9 cellular contexts compared by ENCODE assay signal in genomic region chr11:859394-860131, GRCh38. TPM values are rescaled to one million over a fixed set of nuclear protein-coding genes. Genes with fewer than 3 reads are reported as not detected.
DNase-seq lines count a peak whose midpoint lies in the region; ATAC-seq and TF ChIP-seq lines count a peak whose summit lies in the region.
"Had no signal": no experiment of that assay in that cellular context is flagged by ENCODE, and none has a peak within 500 bp of the region (broad histone marks: within the 10 kb centered on the region; RNA-seq: fewer than 3 reads in every experiment).

No MANE protein-coding gene starts in this region.

- no peak overlapping the region for H2AFZ ChIP-seq in neural progenitor cell (replicated peaks)

- H3K36me3 ChIP-seq in Panc1 (ENCODE audit: control insufficient read depth, insufficient read depth, low read length) (no peaks in the 10 kb centered on the region), prostate gland (no peaks in the 10 kb centered on the region), neural progenitor cell (no peaks in the 10 kb centered on the region)

- H3K27ac ChIP-seq in Panc1 (ENCODE audit: low read length) (peak overlapping the region; percentile 31; the same call in 1 of the 2 replicates), prostate gland (no peak overlapping the region), neural progenitor cell (no peak overlapping the region)

- no peak for TF ChIP-seq POLR2A in prostate gland (IDR thresholded peaks at IDR 0.05)

- H3K27me3 Mint-ChIP-seq in HFFc6 (ENCODE audit: insufficient read depth) (peaks cover 13% of the 10 kb centered on the region), neural progenitor cell (ENCODE audit: insufficient read depth, low read depth) (peaks cover 2% of the 10 kb centered on the region)
- H3K27me3 Mint-ChIP-seq: IgD-negative memory B cell had no signal

- CTCF ChIA-PET in Panc1 (lab: Charles Lee): no interaction called here

- peak; percentile 8 for ATAC-seq in Panc1
- ATAC-seq in HG02678 (IDR thresholded peaks at IDR 0.05; ENCODE audit: unreplicated experiment): no peak
- ATAC-seq in GM18907 (IDR thresholded peaks at IDR 0.05; ENCODE audit: unreplicated experiment): no peak

- in situ Hi-C loops in Panc1 (cut with HindIII; ENCODE audit: low pct_unique_long_range_greater_than_20kb, low sequenced_read_pairs): no loop called here

- no peak overlapping the region for H3K9ac ChIP-seq in neural progenitor cell

- H3K4me3 Mint-ChIP-seq in HFFc6 (peak overlapping the region; percentile 41; the same call in 1 of the 2 replicates), neural progenitor cell (no peak overlapping the region)
- H3K4me3 Mint-ChIP-seq: IgD-negative memory B cell had no signal

- H3K27ac Mint-ChIP-seq in HFFc6 (peak overlapping the region; percentile 21; the same call in 1 of the 2 replicates), neural progenitor cell (no peak overlapping the region)
- H3K27ac Mint-ChIP-seq: IgD-negative memory B cell had no signal

- POLR2A ChIA-PET in Panc1 (lab: Charles Lee): interaction anchor here (1.3 kb wide), 1 partner anchor 55 kb away, joined by 3 read pairs; no protein-coding TSS in a partner anchor

- H3K4me1 Mint-ChIP-seq in HFFc6 (ENCODE audit: low read depth): peaks cover 6% of the 10 kb centered on the region; the same call in 1 of the 2 replicates
- H3K4me1 Mint-ChIP-seq in neural progenitor cell: peaks cover 18% of the 10 kb centered on the region

- 37% methylated on average over 23 of the region's 31 CpGs for WGBS in prostate gland

- intact Hi-C loops in Panc1 (cut with micrococcal nuclease; ENCODE audit: unreplicated experiment): no loop called here
- intact Hi-C loops in prostate gland (cut with DNase I): no loop called here

- peaks cover 44% of the 10 kb centered on the region for H4K20me1 ChIP-seq in neural progenitor cell (ENCODE audit: low read depth)

- H3K36me3 Mint-ChIP-seq in HFFc6 (ENCODE audit: low read depth): no peaks in the 10 kb centered on the region
- no peaks in the 10 kb centered on the region for H3K36me3 Mint-ChIP-seq in neural progenitor cell
- H3K36me3 Mint-ChIP-seq: IgD-negative memory B cell had no signal

- H3K9me3 Mint-ChIP-seq in HFFc6 (no peaks in the 10 kb centered on the region), neural progenitor cell (no peaks in the 10 kb centered on the region)
- H3K9me3 Mint-ChIP-seq: IgD-negative memory B cell had no signal

- H3K79me2 ChIP-seq in neural progenitor cell (ENCODE audit: low read depth): no peaks in the 10 kb centered on the region

- H3K9me3 ChIP-seq in Panc1 (ENCODE audit: control insufficient read depth, insufficient read depth, low read depth, low read length) (no peaks in the 10 kb centered on the region), prostate gland (no peaks in the 10 kb centered on the region), neural progenitor cell (ENCODE audit: low read depth) (no peaks in the 10 kb centered on the region)

- no TSS peak for BruUV-seq in Panc1 (replicated peaks; lab: Mats Ljungman, UMichigan)

- H3K4me3 ChIP-seq in Panc1 (ENCODE audit: low read depth in 2 of 2, low read length in 2 of 2) (no peak overlapping the region), fibroblast of mammary gland (ENCODE audit: control insufficient read depth, low read depth, low read length) (peak overlapping the region; percentile 10), prostate gland (no peak overlapping the region), neural progenitor cell (no peak overlapping the region)

- peaks cover 12% of the 10 kb centered on the region for H3F3A ChIP-seq in neural progenitor cell (ENCODE audit: low read depth)

- TF ChIP-seq CTCF in HFFc6 (IDR thresholded peaks at IDR 0.05) (no peak), Panc1 (IDR thresholded peaks at IDR 0.05) (no peak), fibroblast of mammary gland (conservative IDR thresholded peaks at IDR 0.05; ENCODE audit: control insufficient read depth, insufficient read depth, low read depth, low read length) (no peak), prostate gland (IDR thresholded peaks at IDR 0.05) (no peak), neural progenitor cell (IDR thresholded peaks at IDR 0.05) (no peak)

- H3K27me3 ChIP-seq in Panc1 (ENCODE audit: control insufficient read depth, insufficient read depth, low read length) (no peaks in the 10 kb centered on the region), prostate gland (replicated peaks; ENCODE audit: insufficient read depth) (no peaks in the 10 kb centered on the region), neural progenitor cell (no peaks in the 10 kb centered on the region)

- no peak overlapping the region for H3K4me2 ChIP-seq in neural progenitor cell

- DNase-seq in HFFc6 (peak; percentile 57), Panc1 (ENCODE audit: low read depth, low spot score) (no peak), fibroblast of mammary gland (ENCODE audit: low read depth) (peak; percentile 90), prostate gland (ENCODE audit: low spot score) (peak; percentile 61), neural progenitor cell (ENCODE audit: low spot score) (no peak), T1000 (lab: John Stamatoyannopoulos, UW) (no peak)

- H3K4me1 ChIP-seq in Panc1 (ENCODE audit: control insufficient read depth, insufficient read depth, low read length) (peaks cover 63% of the 10 kb centered on the region), prostate gland (replicated peaks) (no peaks in the 10 kb centered on the region), neural progenitor cell (peaks cover 28% of the 10 kb centered on the region)

RNA-seq across cellular contexts. Expression of gene TSPAN4, which starts 16.9 kb away (rescaled TPM):
- 100 to 1,000 TPM; 193 to 267 (median 212) TPM for total RNA-seq in HFFc6 (2021; fragmentation: NEBNext Ultra II Directional; extraction: Animal tissue kit (Norgen Biotek cat#: 25700))
- 187 TPM for total RNA-seq in Panc1 (2021; ENCODE audit: unreplicated experiment)
- 257 TPM for polyA plus RNA-seq in Panc1 (2012; ENCODE audit: insufficient read length)
- 10 to 100 TPM; 48.8 to 94.9 TPM for total RNA-seq in prostate gland
- total RNA-seq in neural progenitor cell (ENCODE audit: low replicate concordance): 19.6 and 58.2 TPM in 2 replicates

RNA-seq across cellular contexts. Expression of gene POLR2L, which starts 17.2 kb away (rescaled TPM):
- total RNA-seq in HFFc6 (2021; fragmentation: NEBNext Ultra II Directional; extraction: Animal tissue kit (Norgen Biotek cat#: 25700)): 100 to 1,000 TPM; 439 to 504 (median 478) TPM
- total RNA-seq in Panc1 (2021; ENCODE audit: unreplicated experiment) (673 TPM), prostate gland (10 to 100 TPM; 64.5 to 91.1 TPM), neural progenitor cell (ENCODE audit: low replicate concordance) (12.9 and 27.5 TPM in 2 replicates)
- 2,061 TPM for polyA plus RNA-seq in Panc1 (2012; ENCODE audit: insufficient read length)

RNA-seq across cellular contexts. Expression of gene CD151, which starts 26.8 kb away (rescaled TPM):
- total RNA-seq in HFFc6 (2021; fragmentation: NEBNext Ultra II Directional; extraction: Animal tissue kit (Norgen Biotek cat#: 25700)): 1,000 to 10,000 TPM in 1 of 6 experiments, 100 to 1,000 TPM in 5; 719 to 1,001 (median 755) TPM
- total RNA-seq in Panc1 (2021; ENCODE audit: unreplicated experiment) (680 TPM), prostate gland (100 to 1,000 TPM; 313 to 362 TPM), neural progenitor cell (ENCODE audit: low replicate concordance) (37.4 and 82.2 TPM in 2 replicates)
- polyA plus RNA-seq in Panc1 (2012; ENCODE audit: insufficient read length): 1,015 TPM

RNA-seq across cellular contexts. Expression of gene CRACR2B, which starts 31.8 kb away (rescaled TPM):
- 1 to 10 TPM in 4 of 6 experiments, under 1 TPM in 2; 0.63 to 2.2 (median 1.2) TPM for total RNA-seq in HFFc6 (2021; fragmentation: NEBNext Ultra II Directional; extraction: Animal tissue kit (Norgen Biotek cat#: 25700))
- total RNA-seq in Panc1 (2021; ENCODE audit: unreplicated experiment) (132 TPM), prostate gland (10 to 100 TPM; 23.2 to 83.0 TPM), neural progenitor cell (ENCODE audit: low replicate concordance) (3.9 and 11.6 TPM in 2 replicates)
- polyA plus RNA-seq in Panc1 (2012; ENCODE audit: insufficient read length): 167 TPM

RNA-seq across cellular contexts. Expression of gene PNPLA2, which starts 40.8 kb away (rescaled TPM):
- 100 to 1,000 TPM; 103 to 148 (median 130) TPM for total RNA-seq in HFFc6 (2021; fragmentation: NEBNext Ultra II Directional; extraction: Animal tissue kit (Norgen Biotek cat#: 25700))
- total RNA-seq in Panc1 (2021; ENCODE audit: unreplicated experiment) (244 TPM), prostate gland (100 to 1,000 TPM in 1 of 2 donors, 10 to 100 TPM in 1; 61.8 to 115 TPM), neural progenitor cell (ENCODE audit: low replicate concordance) (2.6 and 20.9 TPM in 2 replicates)
- polyA plus RNA-seq in Panc1 (2012; ENCODE audit: insufficient read length): 377 TPM

Comparison
In these comparisons a context has a peak if more than half of its experiments do, and no peak if none do; other contexts are left out.
1. DNase-seq: peak in HFFc6 (single experiment), fibroblast of mammary gland (single experiment) and prostate gland (single experiment); none in Panc1 (single experiment), neural progenitor cell (single experiment) and T1000 (single experiment).